21 cellular contexts compared by ENCODE assay signal in genomic region chr2:232137748-232138147, GRCh38.
DNase-seq lines count a peak whose midpoint lies in the region; ATAC-seq, FAIRE-seq and TF ChIP-seq lines count a peak whose summit lies in the region.
"Had no signal": no experiment of that assay in that cellular context is flagged by ENCODE, and none has a peak within 500 bp of the region (broad histone marks: within the 10 kb centered on the region; RNA-seq: fewer than 3 reads in every experiment).

No MANE protein-coding gene starts in this region.

- H3K4me3 ChIP-seq in A549 = no peak overlapping the region
- H3K4me3 ChIP-seq in BLaER1 treated with 17β-estradiol and CSF1 and Interleukin-3, amounts not matched to agents 10 nM and 100 nM = no peak overlapping the region
- H3K4me3 ChIP-seq in OCI-LY1 (ENCODE audit: low read depth, low read length, poor library complexity, severe bottlenecking) = no peak overlapping the region
- no peak overlapping the region for H3K4me3 ChIP-seq in endothelial cell of umbilical vein (replicated peaks in 1 of 3; ENCODE audit: insufficient read depth in 1 of 3, low read depth in 1 of 3, low read length in 3 of 3)
- no peak overlapping the region for H3K4me3 ChIP-seq in osteoblast (ENCODE audit: insufficient read depth, low read length)
- H3K4me3 ChIP-seq: smooth muscle cell had no signal

- TF ChIP-seq CTCF in A549 (IDR thresholded peaks at IDR 0.05) = no peak
- TF ChIP-seq CTCF in OCI-LY1 (IDR thresholded peaks at IDR 0.05; ENCODE audit: low read length) = no peak
- TF ChIP-seq CTCF in endothelial cell of umbilical vein (IDR thresholded peaks at IDR 0.05; ENCODE audit: extremely low read depth in 1 of 2, insufficient read depth in 1 of 2, low read depth in 1 of 2, low read length in 2 of 2) = no peak
- TF ChIP-seq CTCF in osteoblast (IDR thresholded peaks at IDR 0.05; ENCODE audit: extremely low read depth, low read depth, low read length) = no peak

- no peaks in the 10 kb centered on the region for H3K4me1 ChIP-seq in A549
- peaks cover 47 to 73% (median 67%) of the 10 kb centered on the region in 10 experiments for H3K4me1 ChIP-seq in BLaER1 treated with 17β-estradiol and CSF1 and Interleukin-3, amounts not matched to agents 10 nM and 100 nM
- H3K4me1 ChIP-seq in OCI-LY1 (ENCODE audit: insufficient read depth, low read length, severe bottlenecking) = peaks cover 29% of the 10 kb centered on the region
- H3K4me1 ChIP-seq in endothelial cell of umbilical vein (ENCODE audit: control insufficient read depth, extremely low read depth, insufficient read depth, low read length) = peaks cover 14% of the 10 kb centered on the region
- H3K4me1 ChIP-seq in osteoblast (ENCODE audit: insufficient read depth, low read length) = peaks cover 26% of the 10 kb centered on the region

- no peak for TF ChIP-seq RAD21 in A549 (conservative IDR thresholded peaks at IDR 0.05 in 1 of 2, IDR thresholded peaks at IDR 0.05 in 1 of 2)

- peaks cover 6 to 19% (median 8%) of the 10 kb centered on the region in 11 experiments for H3K36me3 ChIP-seq in BLaER1 treated with 17β-estradiol and CSF1 and Interleukin-3, amounts not matched to agents 10 nM and 100 nM
- no peaks in the 10 kb centered on the region for H3K36me3 ChIP-seq in OCI-LY1 (ENCODE audit: insufficient read depth, low read length)
- H3K36me3 ChIP-seq in endothelial cell of umbilical vein (ENCODE audit: control insufficient read depth in 2 of 2, extremely low read depth in 1 of 2, insufficient read depth in 2 of 2, low read length in 2 of 2) = peaks cover 0 to 2% of the 10 kb centered on the region in 2 experiments
- H3K36me3 ChIP-seq in osteoblast (ENCODE audit: insufficient read depth, low read length) = peaks cover 3% of the 10 kb centered on the region

- CTCF ChIA-PET in A549 (lab: Yijun Ruan, JAX) = interaction anchor here (1.3 to 7.0 kb wide), 2 partner anchors 209 to 214 kb away, joined by 3 to 81 read pairs; partner anchors contain the start of gene NPPC
- CTCF ChIA-PET in endothelial cell of umbilical vein (lab: Charles Lee) = interaction anchor here (0.6 to 8.9 kb wide), 10 partner anchors 9 to 232 kb away, joined by 3 to 149 read pairs (median 4); partner anchors contain the start of gene NPPC

- no peaks in the 10 kb centered on the region for H3K27me3 ChIP-seq in BLaER1 treated with 17β-estradiol and CSF1 and Interleukin-3, amounts not matched to agents 10 nM and 100 nM
- H3K27me3 ChIP-seq in OCI-LY1 (ENCODE audit: insufficient read depth, low read length) = no peaks in the 10 kb centered on the region
- H3K27me3 ChIP-seq in endothelial cell of umbilical vein (ENCODE audit: control insufficient read depth in 2 of 2, insufficient read depth in 2 of 2, low read length in 2 of 2) = no peaks in the 10 kb centered on the region
- no peaks in the 10 kb centered on the region for H3K27me3 ChIP-seq in osteoblast (ENCODE audit: insufficient read depth, low read length)

- no TSS peak for BruUV-seq in endothelial cell of umbilical vein (replicated peaks; lab: Mats Ljungman, UMichigan)

- no peaks in the 10 kb centered on the region for H3K79me2 ChIP-seq in OCI-LY1 (ENCODE audit: insufficient read depth, low read length)
- H3K79me2 ChIP-seq in endothelial cell of umbilical vein (ENCODE audit: control insufficient read depth, insufficient read depth, low read length) = no peaks in the 10 kb centered on the region
- no peaks in the 10 kb centered on the region for H3K79me2 ChIP-seq in osteoblast (ENCODE audit: insufficient read depth, low read length)

- intact Hi-C loops in endothelial cell of umbilical vein (cut with micrococcal nuclease) = loop anchor here (2.0 kb wide), 2 partner anchors 179 to 213 kb away; no protein-coding TSS in a partner anchor

- dilution Hi-C loops in endothelial cell of umbilical vein (cut with MboI; ENCODE audit: extremely low pct_ligation_motif_present, low sequenced_read_pairs) = no loop called here

- FAIRE-seq in A549 (lab: Jason Lieb, UNC) (no peak), endothelial cell of umbilical vein (lab: Jason Lieb, UNC) (peak; percentile 84)
- FAIRE-seq: GM12892 had no signal

- H3K9me3 ChIP-seq in A549 (no peaks in the 10 kb centered on the region), OCI-LY1 (ENCODE audit: low read length) (no peaks in the 10 kb centered on the region), endothelial cell of umbilical vein (replicated peaks; ENCODE audit: control insufficient read depth, insufficient read depth, low read length) (no peaks in the 10 kb centered on the region), osteoblast (ENCODE audit: low read depth, low read length) (no peaks in the 10 kb centered on the region)
- H3K9me3 ChIP-seq in BLaER1 treated with 17β-estradiol and CSF1 and Interleukin-3, amounts not matched to agents 10 nM and 100 nM (replicated peaks in 1 of 11) = peaks cover 0 to 4% (median 0%) of the 10 kb centered on the region in 11 experiments; a peak in 1 of 22 replicates

- H3K9me1 ChIP-seq in endothelial cell of umbilical vein (replicated peaks; ENCODE audit: control insufficient read depth, extremely low read depth, insufficient read depth, low read length) = no peaks in the 10 kb centered on the region

- no peak for ATAC-seq in A549

- H3F3A ChIP-seq in OCI-LY1 (ENCODE audit: insufficient read depth, low read length) = no peaks in the 10 kb centered on the region

- POLR2A ChIA-PET in A549 (lab: Yijun Ruan, JAX) (no interaction called here), endothelial cell of umbilical vein (lab: Charles Lee) (no interaction called here)

- no peak for TF ChIP-seq EP300 in A549 (IDR thresholded peaks at IDR 0.05)

- H3K9ac ChIP-seq in BLaER1 treated with 17β-estradiol and CSF1 and Interleukin-3, amounts not matched to agents 10 nM and 100 nM = peak overlapping the region in 6 of 11 experiments; percentile 27 to 57 (median 44); a peak in 9 of 22 replicates
- H3K9ac ChIP-seq in OCI-LY1 (ENCODE audit: low read length) (peak overlapping the region; percentile 8; the same call in 1 of the 2 replicates), endothelial cell of umbilical vein (replicated peaks; ENCODE audit: extremely low read depth, insufficient read depth, low read length) (no peak overlapping the region)

- H4K20me1 ChIP-seq in BLaER1 treated with 17β-estradiol and CSF1 and Interleukin-3, amounts not matched to agents 10 nM and 100 nM = no peaks in the 10 kb centered on the region
- H4K20me1 ChIP-seq in OCI-LY1 (ENCODE audit: insufficient read depth, low read length) (no peaks in the 10 kb centered on the region), endothelial cell of umbilical vein (replicated peaks; ENCODE audit: control insufficient read depth, extremely low read depth, insufficient read depth, low read length) (peaks cover 3% of the 10 kb centered on the region), osteoblast (ENCODE audit: insufficient read depth, low read length) (peaks cover 3% of the 10 kb centered on the region)

- H3K9me2 ChIP-seq in OCI-LY1 (ENCODE audit: low read depth, low read length) = no peaks in the 10 kb centered on the region

- no peak for TF ChIP-seq POLR2A in A549 (IDR thresholded peaks at IDR 0.05; ENCODE audit: low read length)
- TF ChIP-seq POLR2A in endothelial cell of umbilical vein (IDR thresholded peaks at IDR 0.05; ENCODE audit: low read depth, low read length) = no peak

- DNase-seq in A549 (ENCODE audit: low read depth in 1 of 2, low spot score in 1 of 2) = no peak
- peak; percentile 79 for DNase-seq in endothelial cell of umbilical vein (ENCODE audit: low read depth, low spot score)
- no peak for DNase-seq in stimulated activated CD4-positive, alpha-beta T cell treated with anti-CD3 and anti-CD28 coated beads, Interleukin-12 subunit alpha, Interleukin-12 subunit beta, amount 100 ng/mL, for 4 hours
- DNase-seq in 8988T = no peak
- DNase-seq in NCI-H128 (lab: John Stamatoyannopoulos, UW; ENCODE audit: unreplicated experiment) = no peak
- DNase-seq in osteoblast (ENCODE audit: insufficient read length, low spot score, missing footprints) = no peak
- DNase-seq: activated CD4-positive, alpha-beta T cell treated with anti-CD3 and anti-CD28 coated beads for 36 hours; activated gamma-delta T cell treated with Interleukin-2 at 50 U/mL for 16 hours; DMS 273 treated with DMSO at 0.1 percent for 48 hours; endodermal cell; hypothalamus; kidney; NCI-H2029 treated with DMSO at 0.1 percent for 48 hours; NCI-H510A; posterior cingulate gyrus; stimulated activated CD8-positive, alpha-beta memory T cell treated with anti-CD3 and anti-CD28 coated beads, Interleukin-4, amount 100 ng/mL, for 48 hours; substantia nigra had no signal

- H2AFZ ChIP-seq in OCI-LY1 (ENCODE audit: low read length) = no peak overlapping the region
- no peak overlapping the region for H2AFZ ChIP-seq in endothelial cell of umbilical vein (ENCODE audit: low read depth, low read length)
- no peak overlapping the region for H2AFZ ChIP-seq in osteoblast (ENCODE audit: low read length)

- H3K4me2 ChIP-seq in A549 (no peak overlapping the region), OCI-LY1 (ENCODE audit: low read length) (peak overlapping the region; percentile 37; the same call in 1 of the 2 replicates), endothelial cell of umbilical vein (ENCODE audit: insufficient read depth, low read length) (peak overlapping the region; percentile 1), osteoblast (ENCODE audit: insufficient read depth, low read length) (no peak overlapping the region)
- peak overlapping the region; percentile 53 to 90 (median 75) for H3K4me2 ChIP-seq in BLaER1 treated with 17β-estradiol and CSF1 and Interleukin-3, amounts not matched to agents 10 nM and 100 nM
- H3K4me2 ChIP-seq: smooth muscle cell had no signal

- 89% methylated on average over 3 of the region's 3 CpGs for WGBS in A549 (ENCODE audit: missing lambda C conversion rate)

- H3K27ac ChIP-seq in A549 (no peak overlapping the region), OCI-LY1 (ENCODE audit: low read depth, low read length, poor library complexity, severe bottlenecking) (peak overlapping the region; percentile 83), endothelial cell of umbilical vein (ENCODE audit: insufficient read depth, low read depth, low read length) (no peak overlapping the region), osteoblast (ENCODE audit: low read depth, low read length) (no peak overlapping the region)
- peak overlapping the region in 10 of 11 experiments; percentile 27 to 85 (median 68); a peak in 20 of 22 replicates for H3K27ac ChIP-seq in BLaER1 treated with 17β-estradiol and CSF1 and Interleukin-3, amounts not matched to agents 10 nM and 100 nM

TF ChIP-seq in A549, 52 proteins besides CTCF, POLR2A, EP300 and RAD21 (continues in another document):
- TF ChIP-seq CEBPB (IDR thresholded peaks at IDR 0.05) = no peak
- no peak for TF ChIP-seq EHMT2 (IDR thresholded peaks at IDR 0.05; ENCODE audit: low read depth)
- no peak for TF ChIP-seq TFCP2L1 (CRISPR knock-in tag; IDR thresholded peaks at IDR 0.05)
- no peak for TF ChIP-seq CHD2 (IDR thresholded peaks at IDR 0.05; ENCODE audit: low read length, partially characterized antibody)

TF ChIP-seq in endothelial cell of umbilical vein, 7 proteins besides CTCF, POLR2A, EP300 and RAD21:
- TF ChIP-seq MAX (IDR thresholded peaks at IDR 0.05; ENCODE audit: insufficient read depth, insufficient read length) (no peak), GATA2 (IDR thresholded peaks at IDR 0.05; ENCODE audit: insufficient read depth, insufficient read length, low read depth, low read length) (peak; percentile 28)

Comparison
In these comparisons a context has a peak if more than half of its experiments do, and no peak if none do; other contexts are left out.
1. H3K27ac ChIP-seq: peak in BLaER1 treated with 17β-estradiol and CSF1 and Interleukin-3, amounts not matched to agents 10 nM and 100 nM (10 of 11) and OCI-LY1 (single experiment); none in A549 (0 of 2), endothelial cell of umbilical vein (single experiment) and osteoblast (single experiment).
2. H3K4me2 ChIP-seq: peak in BLaER1 treated with 17β-estradiol and CSF1 and Interleukin-3, amounts not matched to agents 10 nM and 100 nM (11 of 11), OCI-LY1 (single experiment) and endothelial cell of umbilical vein (single experiment); none in A549 (single experiment) and osteoblast (single experiment).